20 cellular contexts compared by ENCODE assay signal in genomic region chr2:206105038-206105437, GRCh38.
"Had no signal": no experiment of that assay in that cellular context is flagged by ENCODE, and none has a peak within 500 bp of the region (broad histone marks: within the 10 kb centered on the region; RNA-seq: fewer than 3 reads in every experiment).

No MANE protein-coding gene starts in this region.

- H3K27ac ChIP-seq: esophagus muscularis mucosa, gastroesophageal sphincter, left ventricle myocardium inferior, lower lobe of right lung, neural progenitor cell, ovary, right atrium auricular region, sigmoid colon, skin epidermis had no signal

- H3K4me2 ChIP-seq: neural progenitor cell had no signal

- H3K36me3 Mint-ChIP-seq: memory B cell; natural killer cell treated with Interleukin-12 subunit alpha and Interleukin-12 subunit beta and Interleukin-15 and Interleukin-18, amount 100 ng/mL, for 72 hours; neural progenitor cell had no signal

- FAIRE-seq: endometrium had no signal

- H3K4me1 Mint-ChIP-seq: neural progenitor cell had no signal

- H3K4me3 ChIP-seq: esophagus muscularis mucosa, gastroesophageal sphincter, left ventricle myocardium inferior, lower lobe of right lung, neural progenitor cell, ovary, right atrium auricular region, sigmoid colon, skin epidermis had no signal

- H3K27me3 Mint-ChIP-seq: memory B cell; natural killer cell treated with Interleukin-12 subunit alpha and Interleukin-12 subunit beta and Interleukin-15 and Interleukin-18, amount 100 ng/mL, for 72 hours had no signal

- H3K27ac Mint-ChIP-seq: memory B cell; natural killer cell treated with Interleukin-12 subunit alpha and Interleukin-12 subunit beta and Interleukin-15 and Interleukin-18, amount 100 ng/mL, for 72 hours; neural progenitor cell had no signal

- DNase-seq: effector memory CD4-positive, alpha-beta T cell; glutamatergic neuron; islet precursor cell; left cardiac atrium; left ventricle myocardium inferior; lower lobe of right lung; midbrain; nucleus accumbens; ovary; sigmoid colon; stimulated activated naive CD4-positive, alpha-beta T cell treated with Interleukin-2 at 50 U/mL for 16 hours; trophoblast cell had no signal

- H3K4me1 ChIP-seq: esophagus muscularis mucosa, gastroesophageal sphincter, left ventricle myocardium inferior, lower lobe of right lung, neural progenitor cell, right atrium auricular region, sigmoid colon had no signal

- ATAC-seq: gastroesophageal sphincter; left cardiac atrium; lower lobe of right lung; natural killer cell treated with Interleukin-12 subunit alpha and Interleukin-12 subunit beta and Interleukin-15 and Interleukin-18, amount 100 ng/mL, for 72 hours had no signal

- H3K9me3 Mint-ChIP-seq: memory B cell; natural killer cell treated with Interleukin-12 subunit alpha and Interleukin-12 subunit beta and Interleukin-15 and Interleukin-18, amount 100 ng/mL, for 72 hours; neural progenitor cell had no signal

- H3K9me3 ChIP-seq: esophagus muscularis mucosa, gastroesophageal sphincter, left ventricle myocardium inferior, lower lobe of right lung, ovary, right atrium auricular region, sigmoid colon had no signal

- H3K4me3 Mint-ChIP-seq: memory B cell; natural killer cell treated with Interleukin-12 subunit alpha and Interleukin-12 subunit beta and Interleukin-15 and Interleukin-18, amount 100 ng/mL, for 72 hours; neural progenitor cell had no signal
